19 cellular contexts compared by ENCODE assay signal in the genomic region with DNA sequence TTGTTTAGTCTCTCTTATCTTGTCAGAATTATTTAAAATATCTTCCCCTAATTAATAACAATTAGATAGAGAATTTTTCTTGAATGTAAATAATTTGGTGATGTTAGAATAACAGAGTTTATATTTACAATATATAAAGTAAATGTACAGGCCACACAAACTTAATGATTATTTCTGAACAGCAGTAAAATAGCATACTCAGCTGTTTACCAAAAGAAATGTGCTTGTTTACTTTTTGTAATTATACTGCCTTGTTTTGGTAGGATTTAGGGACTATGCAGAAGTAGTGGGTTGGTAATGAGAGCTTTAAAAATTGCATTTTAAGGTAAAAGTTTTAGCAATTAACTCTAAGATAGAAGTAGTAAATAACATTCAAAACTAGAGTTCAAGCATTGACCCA. TPM values are rescaled to one million over a fixed set of nuclear protein-coding genes. Genes with fewer than 3 reads are reported as not detected.
DNase-seq lines count a peak whose midpoint lies in the region; ATAC-seq, FAIRE-seq and TF ChIP-seq lines count a peak whose summit lies in the region.
"Had no signal": no experiment of that assay in that cellular context is flagged by ENCODE, and none has a peak within 500 bp of the region (broad histone marks: within the 10 kb centered on the region; RNA-seq: fewer than 3 reads in every experiment).

No MANE protein-coding gene starts in this region.

- no peaks in the 10 kb centered on the region for H3K27me3 ChIP-seq in HepG2 (ENCODE audit: control insufficient read depth in 1 of 2, insufficient read depth in 2 of 2, low read length in 2 of 2)
- no peaks in the 10 kb centered on the region for H3K27me3 ChIP-seq in right lobe of liver
- H3K27me3 ChIP-seq: BLaER1 had no signal

- no peaks in the 10 kb centered on the region for H3K4me1 ChIP-seq in HepG2 (ENCODE audit: insufficient read depth, low read length)
- H3K4me1 ChIP-seq in right lobe of liver: peaks cover 0 to 41% (median 9%) of the 10 kb centered on the region in 4 donors
- H3K4me1 ChIP-seq: BLaER1 had no signal

- no peaks in the 10 kb centered on the region for H3K9me3 Mint-ChIP-seq in activated T-helper 17 cell treated with anti-CD3 and anti-CD28 coated beads, Interleukin-2, amount 50 U/mL, for 72 hours
- H3K9me3 Mint-ChIP-seq: CD4-positive, alpha-beta memory T cell; HFFc6 had no signal

- CTCF ChIA-PET in HepG2 (lab: Yijun Ruan, JAX; ENCODE audit: low intra/inter-chr PET ratio, low total read pairs): no interaction called here

- in situ Hi-C loops in HepG2 (cut with HindIII; ENCODE audit: extremely low pct_ligation_motif_present, low pct_unique_long_range_greater_than_20kb): loop anchor here (25.0 kb wide), 1 partner anchor 439 kb away; a partner anchor contains a TSS

- peaks cover 82% of the 10 kb centered on the region for H3K36me3 Mint-ChIP-seq in activated T-helper 17 cell treated with anti-CD3 and anti-CD28 coated beads, Interleukin-2, amount 50 U/mL, for 72 hours (ENCODE audit: low read depth)

- FAIRE-seq in HepG2 (lab: Jason Lieb, UNC) (no peak), endometrium (lab: Jason Lieb, UNC) (peak; percentile 12)
- FAIRE-seq: GM12892, GM18507 had no signal

- H3K36me3 ChIP-seq in HepG2 (replicated peaks in 1 of 2; ENCODE audit: control insufficient read depth in 1 of 2, insufficient read depth in 2 of 2, low read length in 2 of 2) (peaks cover 0 to 9% of the 10 kb centered on the region in 2 experiments; a peak in 1 of 5 replicates), right lobe of liver (no peaks in the 10 kb centered on the region)

- H3K4me1 Mint-ChIP-seq in activated T-helper 17 cell treated with anti-CD3 and anti-CD28 coated beads, Interleukin-2, amount 50 U/mL, for 72 hours: peaks cover 58% of the 10 kb centered on the region

- H2AFZ ChIP-seq in HepG2 (ENCODE audit: low read length): no peak overlapping the region
- H2AFZ ChIP-seq: GM23338 had no signal

- no peak for TF ChIP-seq EP300 in HepG2 (IDR thresholded peaks at IDR 0.05; ENCODE audit: low read depth in 2 of 2, low read length in 2 of 2)
- TF ChIP-seq EP300 in HepG2 (CRISPR knock-in tag; IDR thresholded peaks at IDR 0.05; ENCODE audit: borderline replicate concordance): no peak

- no peaks in the 10 kb centered on the region for H3K27me3 Mint-ChIP-seq in activated T-helper 17 cell treated with anti-CD3 and anti-CD28 coated beads, Interleukin-2, amount 50 U/mL, for 72 hours
- H3K27me3 Mint-ChIP-seq: CD4-positive, alpha-beta memory T cell had no signal

- H3K4me3 ChIP-seq in HepG2 (replicated peaks in 1 of 3; ENCODE audit: insufficient read depth in 1 of 3, low read depth in 2 of 3, low read length in 3 of 3): no peak overlapping the region
- H3K4me3 ChIP-seq in right lobe of liver: no peak overlapping the region
- H3K4me3 ChIP-seq: BLaER1, GM23338 had no signal

- H3K4me3 Mint-ChIP-seq in activated T-helper 17 cell treated with anti-CD3 and anti-CD28 coated beads, Interleukin-2, amount 50 U/mL, for 72 hours: peak overlapping the region; percentile 43
- H3K4me3 Mint-ChIP-seq: CD14-positive monocyte, GM23338, HFFc6 had no signal

- H3K27ac ChIP-seq in HepG2 (ENCODE audit: extremely low read length, insufficient read depth, low read length) (no peak overlapping the region), right lobe of liver (no peak overlapping the region)
- H3K27ac ChIP-seq: BLaER1 had no signal

- H3K79me2 ChIP-seq in HepG2 (ENCODE audit: insufficient read depth, low read length): peaks cover 20% of the 10 kb centered on the region

- TF ChIP-seq CTCF in HepG2 (CRISPR knock-in tag; IDR thresholded peaks at IDR 0.05) (no peak), right lobe of liver (IDR thresholded peaks at IDR 0.05) (no peak)

- no peak for TF ChIP-seq RAD21 in HepG2 (CRISPR knock-in tag; IDR thresholded peaks at IDR 0.05)

- TF ChIP-seq POLR2A in HepG2 (IDR thresholded peaks at IDR 0.05; ENCODE audit: insufficient read depth in 1 of 2, low read depth in 2 of 2, low read length in 2 of 2): no peak
- no peak for TF ChIP-seq POLR2A in right lobe of liver (IDR thresholded peaks at IDR 0.05)

- no TSS peak for BruUV-seq in HepG2 (replicated peaks; lab: Mats Ljungman, UMichigan)

- H3K9ac ChIP-seq in HepG2 (ENCODE audit: insufficient read depth, low read depth, low read length): no peak overlapping the region
- H3K9ac ChIP-seq: BLaER1 had no signal

- no peak for ATAC-seq in HepG2
- ATAC-seq in right lobe of liver: no peak
- no peak for ATAC-seq in activated T-helper 17 cell treated with anti-CD3 and anti-CD28 coated beads, Interleukin-2, amount 50 U/mL, for 72 hours (replicated peaks)
- no peak for ATAC-seq in GM18861 (IDR thresholded peaks at IDR 0.05; ENCODE audit: unreplicated experiment)
- ATAC-seq: GM23338, HCT116 had no signal

- DNase-seq in HepG2 (ENCODE audit: low spot score): no peak
- DNase-seq in right lobe of liver: no peak
- no peak for DNase-seq in NCI-H1436 (lab: John Stamatoyannopoulos, UW)
- DNase-seq in NCI-H1048 (lab: John Stamatoyannopoulos, UW): no peak
- DNase-seq: CD4-positive, alpha-beta memory T cell; DMS153; DMS79; GDM1; H7; HFFc6 had no signal

- no peak overlapping the region for H3K27ac Mint-ChIP-seq in activated T-helper 17 cell treated with anti-CD3 and anti-CD28 coated beads, Interleukin-2, amount 50 U/mL, for 72 hours
- H3K27ac Mint-ChIP-seq: GM23338, HFFc6 had no signal

- no peak overlapping the region for H3K4me2 ChIP-seq in HepG2 (ENCODE audit: low read depth, low read length)
- H3K4me2 ChIP-seq: BLaER1, GM23338 had no signal

- H3K9me3 ChIP-seq in HepG2 (ENCODE audit: low read length): no peaks in the 10 kb centered on the region
- no peaks in the 10 kb centered on the region for H3K9me3 ChIP-seq in right lobe of liver

- H4K20me1 ChIP-seq in HepG2 (ENCODE audit: insufficient read depth, low read length): no peaks in the 10 kb centered on the region

- intact Hi-C loops in HepG2 (cut with micrococcal nuclease; ENCODE audit: unreplicated experiment): no loop called here
- intact Hi-C loops in right lobe of liver (cut with DNase I): no loop called here

- POLR2A ChIA-PET in HepG2 (lab: Yijun Ruan, JAX): no interaction called here

TF ChIP-seq in HepG2, 621 proteins besides CTCF, POLR2A, EP300 and RAD21:
- TF ChIP-seq PCBP2 (optimal IDR thresholded peaks at IDR 0.05; ENCODE audit: low read depth, low read length, poor library complexity, severe bottlenecking): no peak
- peak; percentile 83 for TF ChIP-seq MAFF (IDR thresholded peaks at IDR 0.05; ENCODE audit: low read depth, low read length)
- peak; percentile 76 to 90 for TF ChIP-seq MAFK (conservative IDR thresholded peaks at IDR 0.05 in 1 of 2, IDR thresholded peaks at IDR 0.05 in 1 of 2; ENCODE audit: low read length in 2 of 2)
- TF ChIP-seq, protein P1, sequence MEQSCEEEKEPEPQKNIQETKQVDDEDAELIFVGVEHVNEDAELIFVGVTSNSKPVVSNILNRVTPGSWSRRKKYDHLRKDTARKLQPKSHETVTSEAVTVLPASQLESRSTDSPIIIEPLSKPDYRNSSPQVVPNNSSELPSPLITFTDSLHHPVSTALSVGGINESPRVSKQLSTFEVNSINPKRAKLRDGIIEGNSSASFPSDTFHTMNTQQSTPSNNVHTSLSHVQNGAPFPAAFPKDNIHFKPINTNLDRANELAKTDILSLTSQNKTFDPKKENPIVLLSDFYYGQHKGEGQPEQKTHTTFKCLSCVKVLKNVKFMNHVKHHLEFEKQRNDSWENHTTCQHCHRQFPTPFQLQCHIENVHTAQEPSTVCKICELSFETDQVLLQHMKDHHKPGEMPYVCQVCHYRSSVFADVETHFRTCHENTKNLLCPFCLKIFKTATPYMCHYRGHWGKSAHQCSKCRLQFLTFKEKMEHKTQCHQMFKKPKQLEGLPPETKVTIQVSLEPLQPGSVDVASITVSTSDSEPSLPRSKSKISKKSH (CRISPR knock-in tag; IDR thresholded peaks at IDR 0.05; ENCODE audit: borderline replicate concordance): no peak

RNA-seq across cellular contexts. Expression of a gene that starts 17.4 kb away (rescaled TPM):
- total RNA-seq in HepG2 (2016; rRNA removed; fragmentation: Illumina TruSeq; extraction: Trizol) (11.9 and 15.7 TPM in 2 replicates), right lobe of liver (10 to 100 TPM; 50.4 to 61.1 (median 57.1) TPM)
- total RNA-seq in HepG2 (2016; cell fraction: cytosol; rRNA removed; fragmentation: Illumina TruSeq; extraction: Trizol; ENCODE audit: low read depth): 3.2 and 4.3 TPM in 2 replicates
- 11.6 and 16.8 TPM in 2 replicates for total RNA-seq in HepG2 (2016; cell fraction: insoluble cytoplasmic fraction; rRNA removed; fragmentation: Illumina TruSeq; extraction: Trizol)
- total RNA-seq in HepG2 (2016; cell fraction: membrane; rRNA removed; fragmentation: Illumina TruSeq; extraction: Trizol): 7.2 and 8.1 TPM in 2 replicates
- 14.9 and 18.8 TPM in 2 replicates for total RNA-seq in HepG2 (2016; cell fraction: nucleus; rRNA removed; fragmentation: Illumina TruSeq; extraction: Trizol)
- 9.5 and 12.4 TPM in 2 replicates for polyA plus RNA-seq in HepG2 (2011; rRNA removed)
- 9.0 and 9.5 TPM in 2 replicates for polyA plus RNA-seq in HepG2 (2011; cell fraction: cytosol; rRNA removed)
- polyA plus RNA-seq in HepG2 (2011; cell fraction: nucleus; rRNA removed): 4.3 and 4.9 TPM in 2 replicates
- 19.8 and 22.3 TPM in 2 replicates for polyA plus RNA-seq in HepG2 (2012)
- 3.2 TPM in 2 replicates for polyA plus RNA-seq in HepG2 (2016; cell fraction: cytosol; fragmentation: Illumina TruSeq; extraction: Trizol; ENCODE audit: low read depth)
- 16.7 and 17.6 TPM in 2 replicates for polyA plus RNA-seq in HepG2 (2016; cell fraction: insoluble cytoplasmic fraction; fragmentation: Illumina TruSeq; extraction: Trizol; ENCODE audit: low read depth)
- 6.9 and 7.0 TPM in 2 replicates for polyA plus RNA-seq in HepG2 (2016; cell fraction: membrane; fragmentation: Illumina TruSeq; extraction: Trizol; ENCODE audit: low read depth)
- 25.9 and 28.4 TPM in 2 replicates for polyA plus RNA-seq in HepG2 (2016; cell fraction: nucleus; fragmentation: Illumina TruSeq; extraction: Trizol; ENCODE audit: insufficient read depth, low read depth)
- polyA minus RNA-seq in HepG2 (2011; rRNA and poly(A)+ RNA removed; ENCODE audit: low replicate concordance): 9.6 and 10.1 TPM in 2 replicates
- 15.8 and 18.5 TPM in 2 replicates for polyA minus RNA-seq in HepG2 (2011; cell fraction: cytosol; rRNA and poly(A)+ RNA removed)
- polyA minus RNA-seq in HepG2 (2011; cell fraction: nucleus; rRNA and poly(A)+ RNA removed): 14.2 and 14.9 TPM in 2 replicates
- 100 to 1,000 TPM in 1 of 2 donors, 10 to 100 TPM in 1; 35.0 to 101 TPM for total RNA-seq in activated T-helper 17 cell treated with anti-CD3 and anti-CD28 coated beads, Interleukin-2, amount 50 U/mL, for 72 hours
